ENCODE assay signal across 3 cellular contexts in genomic region chr10:73306171-73306708, GRCh38.
TF ChIP-seq lines count a peak whose summit lies in the region.

No MANE protein-coding gene starts in this region.

TF ChIP-seq in HepG2, 621 proteins besides CTCF, POLR2A, EP300 and RAD21:
- TF ChIP-seq ZNF317 (CRISPR knock-in tag; IDR thresholded peaks at IDR 0.05), result peak; percentile 75
- no peak for TF ChIP-seq ISX (CRISPR knock-in tag; conservative IDR thresholded peaks at IDR 0.05)

TF ChIP-seq in HEK293, 187 proteins besides CTCF, POLR2A, EP300 and RAD21:
- no peak for TF ChIP-seq ZNF530 (tag by site-specific recombination; IDR thresholded peaks at IDR 0.05; ENCODE audit: low read depth)
- TF ChIP-seq ZNF335 (tag by site-specific recombination; conservative IDR thresholded peaks at IDR 0.05), result no peak
- peak; percentile 98 for TF ChIP-seq ZNF558 (tag by site-specific recombination; IDR thresholded peaks at IDR 0.05)
- no peak for TF ChIP-seq ZNF704 (tag by site-specific recombination; IDR thresholded peaks at IDR 0.05)
- TF ChIP-seq GLIS1 (tag by site-specific recombination; IDR thresholded peaks at IDR 0.05), result no peak
- peak; percentile 48 for TF ChIP-seq SETDB1 (IDR thresholded peaks at IDR 0.05; ENCODE audit: insufficient read length, low read length)

TF ChIP-seq in K562, 482 proteins besides CTCF, POLR2A, EP300 and RAD21:
- TF ChIP-seq ZNF644 (tag; IDR thresholded peaks at IDR 0.05; ENCODE audit: low read depth) (no peak), YBX1 (IDR thresholded peaks at IDR 0.05) (no peak), HDAC2 (IDR thresholded peaks at IDR 0.05) (no peak), ZNF561 (CRISPR knock-in tag; conservative IDR thresholded peaks at IDR 0.05) (no peak), TAF15 (IDR thresholded peaks at IDR 0.05; ENCODE audit: low read depth, low read length) (no peak), POLR2H (tag; IDR thresholded peaks at IDR 0.05; ENCODE audit: low read depth) (no peak), ZHX1 (conservative IDR thresholded peaks at IDR 0.05; ENCODE audit: low read length) (no peak), ZNF3 (CRISPR knock-in tag; IDR thresholded peaks at IDR 0.05) (no peak), FOXK1 (CRISPR knock-in tag; IDR thresholded peaks at IDR 0.05; ENCODE audit: borderline replicate concordance) (no peak), STAT5A (IDR thresholded peaks at IDR 0.05; ENCODE audit: borderline replicate concordance, low read length) (no peak), RB1 (IDR thresholded peaks at IDR 0.05; ENCODE audit: low read depth) (no peak), GTF2E2 (tag; IDR thresholded peaks at IDR 0.05) (no peak), MXD1 (CRISPR knock-in tag; IDR thresholded peaks at IDR 0.05; ENCODE audit: borderline replicate concordance, poor library complexity, severe bottlenecking) (no peak), TRIM24 (IDR thresholded peaks at IDR 0.05) (peak; percentile 26 to 63; a peak in 1 of 4 replicates), CHD2 (IDR thresholded peaks at IDR 0.05; ENCODE audit: low read depth, low read length) (no peak), TRIM28 (IDR thresholded peaks at IDR 0.05) (peak; percentile 91), CBX3 (IDR thresholded peaks at IDR 0.05; ENCODE audit: borderline replicate concordance in 1 of 2, low read length in 2 of 2) (peak in 1 of 2 experiments; percentile 74; a peak in 2 of 3 replicates), MCM2 (IDR thresholded peaks at IDR 0.05; ENCODE audit: low read depth) (no peak), SMARCB1 (IDR thresholded peaks at IDR 0.05; ENCODE audit: insufficient read length, low read depth) (no peak), ETS1 (conservative IDR thresholded peaks at IDR 0.05; ENCODE audit: control insufficient read depth, low read depth, low read length) (no peak), NFIC (IDR thresholded peaks at IDR 0.05) (no peak), ADNP (tag; IDR thresholded peaks at IDR 0.05) (no peak), KLF10 (CRISPR knock-in tag; IDR thresholded peaks at IDR 0.05) (no peak), ZKSCAN1 (IDR thresholded peaks at IDR 0.05; ENCODE audit: low read depth, low read length) (no peak), ZNF445 (CRISPR knock-in tag; IDR thresholded peaks at IDR 0.05; ENCODE audit: low read depth) (no peak), ZNF280A (IDR thresholded peaks at IDR 0.05; ENCODE audit: low read depth, partially characterized antibody) (peak; percentile 49), FOXJ2 (tag; IDR thresholded peaks at IDR 0.05) (no peak), ZBTB7A (IDR thresholded peaks at IDR 0.05; ENCODE audit: borderline replicate concordance, control insufficient read depth, low read depth, low read length) (no peak)
